8 cellular contexts compared by ENCODE assay signal in genomic region chrX:130402211-130402684, GRCh38. TPM values are rescaled to one million over a fixed set of nuclear protein-coding genes. Genes with fewer than 3 reads are reported as not detected.
DNase-seq lines count a peak whose midpoint lies in the region; ATAC-seq and TF ChIP-seq lines count a peak whose summit lies in the region.

No MANE protein-coding gene starts in this region.

- no peaks in the 10 kb centered on the region for H3K36me3 ChIP-seq in HCT116 (ENCODE audit: control insufficient read depth in 1 of 2, insufficient read depth in 2 of 2, low read length in 2 of 2)

- CTCF ChIA-PET in HCT116 (lab: Charles Lee) = no interaction called here
- CTCF ChIA-PET in activated CD4-positive, alpha-beta memory T cell treated with anti-CD3 and anti-CD28 coated beads for 36 hours (lab: Charles Lee) = interaction anchor here (0.6 kb wide), 1 partner anchor 137 kb away, joined by 4 read pairs; no protein-coding TSS in a partner anchor

- no peak for TF ChIP-seq RAD21 in HCT116 (IDR thresholded peaks at IDR 0.05; ENCODE audit: low read depth)

- 0 out of 2 replicates have a peak overlapping the region, but pooled peaks have one; percentile 63 for H3K27ac ChIP-seq in HCT116 (ENCODE audit: low read depth, low read length)

- H3K9me3 ChIP-seq in HCT116 (ENCODE audit: control insufficient read depth in 1 of 2, insufficient read depth in 1 of 2, low read depth in 1 of 2, low read length in 2 of 2) = no peaks in the 10 kb centered on the region

- no peak for TF ChIP-seq POLR2A in HCT116 (IDR thresholded peaks at IDR 0.05; ENCODE audit: borderline replicate concordance, extremely low read depth, insufficient read depth, insufficient read length)

- no peak for TF ChIP-seq CTCF in HCT116 (IDR thresholded peaks at IDR 0.05 in 2 of 3, conservative IDR thresholded peaks at IDR 0.05 in 1 of 3; ENCODE audit: borderline replicate concordance in 1 of 3, insufficient read depth in 1 of 3, low read depth in 2 of 3, low read length in 2 of 3)

- H3K36me3 Mint-ChIP-seq in activated CD4-positive, alpha-beta memory T cell treated with anti-CD3 and anti-CD28 coated beads for 36 hours = no peaks in the 10 kb centered on the region
- H3K36me3 Mint-ChIP-seq in stimulated activated memory B cell treated with anti-CD40 and anti-IgM and Interleukin-4, amounts not matched to agents 10 μg/mL and 1 μg/mL and 100 μg/mL, for 72 hours = peaks cover 9% of the 10 kb centered on the region

- ATAC-seq in HCT116 (no peak; the same call in 1 of the 2 replicates), HG03520 (IDR thresholded peaks at IDR 0.05; ENCODE audit: unreplicated experiment) (no peak)
- no peak for ATAC-seq in stimulated activated memory B cell treated with anti-CD40 and anti-IgM and Interleukin-4, amounts not matched to agents 10 μg/mL and 1 μg/mL and 100 μg/mL, for 72 hours

- peak overlapping the region; percentile 84 for H3K4me2 ChIP-seq in HCT116 (ENCODE audit: low read length)

- H3K9me3 Mint-ChIP-seq in activated CD4-positive, alpha-beta memory T cell treated with anti-CD3 and anti-CD28 coated beads for 36 hours = no peaks in the 10 kb centered on the region
- no peaks in the 10 kb centered on the region for H3K9me3 Mint-ChIP-seq in stimulated activated memory B cell treated with anti-CD40 and anti-IgM and Interleukin-4, amounts not matched to agents 10 μg/mL and 1 μg/mL and 100 μg/mL, for 72 hours

- TSS peak; percentile 70 for BruUV-seq in HCT116 (replicated peaks; lab: Mats Ljungman, UMichigan)

- H3K27ac Mint-ChIP-seq in activated CD4-positive, alpha-beta memory T cell treated with anti-CD3 and anti-CD28 coated beads for 36 hours = peak overlapping the region; percentile 61
- peak overlapping the region; percentile 92 for H3K27ac Mint-ChIP-seq in stimulated activated memory B cell treated with anti-CD40 and anti-IgM and Interleukin-4, amounts not matched to agents 10 μg/mL and 1 μg/mL and 100 μg/mL, for 72 hours

- H2AFZ ChIP-seq in HCT116 (ENCODE audit: low read depth, low read length, poor library complexity, severe bottlenecking) = no peak overlapping the region

- H3K4me1 ChIP-seq in HCT116 (ENCODE audit: control insufficient read depth in 1 of 2, insufficient read depth in 2 of 2, low read length in 2 of 2) = no peaks in the 10 kb centered on the region

- H3K4me1 Mint-ChIP-seq in activated CD4-positive, alpha-beta memory T cell treated with anti-CD3 and anti-CD28 coated beads for 36 hours (ENCODE audit: low read depth) = peaks cover 28% of the 10 kb centered on the region
- peaks cover 7% of the 10 kb centered on the region for H3K4me1 Mint-ChIP-seq in stimulated activated memory B cell treated with anti-CD40 and anti-IgM and Interleukin-4, amounts not matched to agents 10 μg/mL and 1 μg/mL and 100 μg/mL, for 72 hours

- H3K9ac ChIP-seq in HCT116 (ENCODE audit: low read length) = peak overlapping the region; percentile 69

- POLR2A ChIA-PET in HCT116 (lab: Charles Lee) = no interaction called here
- POLR2A ChIA-PET in activated CD4-positive, alpha-beta memory T cell treated with anti-CD3 and anti-CD28 coated beads for 36 hours (lab: Charles Lee) = no interaction called here

- peak overlapping the region; percentile 68 to 83 for H3K4me3 ChIP-seq in HCT116 (replicated peaks in 1 of 2; ENCODE audit: low read depth in 1 of 2, low read length in 2 of 2)
- H3K4me3 ChIP-seq in iPS-11a (ENCODE audit: low read depth, low read length) = peak overlapping the region; percentile 72

- DNase-seq in HCT116 (ENCODE audit: low read depth, low spot score) = no peak
- DNase-seq in activated CD4-positive, alpha-beta memory T cell treated with anti-CD3 and anti-CD28 coated beads for 36 hours = no peak
- DNase-seq in stimulated activated CD4-positive, alpha-beta T cell treated with anti-CD3 and anti-CD28 coated beads, Interleukin-4, amount 100 ng/mL, for 4 hours = no peak
- DNase-seq in activated CD4-positive, CD25-positive, alpha-beta regulatory T cell treated with anti-CD3 and anti-CD28 coated beads, Interleukin-2, amount 50 U/mL, for 72 hours = no peak
- no peak for DNase-seq in NCI-H524 treated with DMSO at 0.1 percent for 48 hours (lab: John Stamatoyannopoulos, UW)

- RAD21 ChIA-PET in HCT116 (lab: Charles Lee; ENCODE audit: low non-redundant PET in 1 of 2, low total read pairs in 2 of 2, uncharacterized antibody in 2 of 2, unreplicated experiment in 2 of 2) = no interaction called here

- H3K79me2 ChIP-seq in HCT116 (ENCODE audit: insufficient read depth, low read length) = peaks cover 12% of the 10 kb centered on the region

- peak overlapping the region; percentile 83 for H3K4me3 Mint-ChIP-seq in activated CD4-positive, alpha-beta memory T cell treated with anti-CD3 and anti-CD28 coated beads for 36 hours
- peak overlapping the region; percentile 91 for H3K4me3 Mint-ChIP-seq in stimulated activated memory B cell treated with anti-CD40 and anti-IgM and Interleukin-4, amounts not matched to agents 10 μg/mL and 1 μg/mL and 100 μg/mL, for 72 hours

- H3K27me3 ChIP-seq in HCT116 (ENCODE audit: insufficient read depth, low read length) = no peaks in the 10 kb centered on the region

- no peaks in the 10 kb centered on the region for H3K9me2 ChIP-seq in HCT116 (ENCODE audit: insufficient read depth)

- peaks cover 2% of the 10 kb centered on the region for H3K27me3 Mint-ChIP-seq in activated CD4-positive, alpha-beta memory T cell treated with anti-CD3 and anti-CD28 coated beads for 36 hours
- H3K27me3 Mint-ChIP-seq in stimulated activated memory B cell treated with anti-CD40 and anti-IgM and Interleukin-4, amounts not matched to agents 10 μg/mL and 1 μg/mL and 100 μg/mL, for 72 hours = no peaks in the 10 kb centered on the region

- intact Hi-C loops in HCT116 (cut with micrococcal nuclease) = no loop called here
- intact Hi-C loops in activated CD4-positive, alpha-beta memory T cell treated with anti-CD3 and anti-CD28 coated beads for 36 hours (cut with micrococcal nuclease) = loop anchor here (2.0 to 5.0 kb wide), 4 partner anchors 63 to 620 kb away; partner anchors contain the start of genes AIFM1, ENOX2 and SLC25A14

- no peaks in the 10 kb centered on the region for H4K20me1 ChIP-seq in HCT116 (ENCODE audit: insufficient read depth)

TF ChIP-seq in HCT116, 20 proteins besides CTCF, POLR2A, EP300 and RAD21:
- TF ChIP-seq REST (IDR thresholded peaks at IDR 0.05; ENCODE audit: low read depth) = no peak
- TF ChIP-seq ZNF274 (IDR thresholded peaks at IDR 0.05; ENCODE audit: low read depth, low read length) = no peak

RNA-seq across cellular contexts. Expression of gene RBMX2, which starts 0.5 kb away (rescaled TPM):
- total RNA-seq in HCT116 (2021; ENCODE audit: unreplicated experiment) = 18.9 TPM
- 12.8 and 17.1 TPM in 2 replicates for polyA plus RNA-seq in HCT116 (2012)
- 10 to 100 TPM; 28.4 to 29.8 TPM for total RNA-seq in activated CD4-positive, alpha-beta memory T cell treated with anti-CD3 and anti-CD28 coated beads for 36 hours

RNA-seq across cellular contexts. Expression of gene GPR119, which starts 16.8 kb away (rescaled TPM):
- total RNA-seq in HCT116 (2021; ENCODE audit: unreplicated experiment) = not detected
- not detected in 2 replicates for polyA plus RNA-seq in HCT116 (2012)
- not detected for total RNA-seq in activated CD4-positive, alpha-beta memory T cell treated with anti-CD3 and anti-CD28 coated beads for 36 hours
